19 cellular contexts compared by ENCODE assay signal in the genomic region with DNA sequence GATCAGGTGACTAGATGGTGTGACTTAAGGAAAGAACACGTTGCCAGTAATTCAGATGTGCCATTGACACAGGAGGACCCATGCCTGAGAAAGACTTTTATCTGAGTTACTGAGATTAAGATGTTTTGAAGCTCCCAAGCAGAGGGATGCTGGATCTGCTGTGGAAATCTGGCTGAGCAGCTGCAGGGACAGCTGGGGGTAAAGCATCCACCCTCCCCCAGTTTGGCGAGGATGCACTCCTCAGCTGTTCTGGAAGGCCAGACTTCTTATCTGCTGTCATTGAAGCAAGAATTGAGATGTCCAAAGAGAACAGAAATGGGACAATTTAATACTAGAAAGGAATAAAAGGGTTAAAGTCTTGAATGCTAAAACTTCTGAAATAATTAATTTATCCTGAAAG. TPM values are rescaled to one million over a fixed set of nuclear protein-coding genes. Genes with fewer than 3 reads are reported as not detected.
DNase-seq lines count a peak whose midpoint lies in the region; ATAC-seq and TF ChIP-seq lines count a peak whose summit lies in the region.
"Had no signal": no experiment of that assay in that cellular context is flagged by ENCODE, and none has a peak within 500 bp of the region (broad histone marks: within the 10 kb centered on the region; RNA-seq: fewer than 3 reads in every experiment).

No MANE protein-coding gene starts in this region.

- H3K4me3 Mint-ChIP-seq in glutamatergic neuron (ENCODE audit: unreplicated experiment), result no peak overlapping the region
- no peak overlapping the region for H3K4me3 Mint-ChIP-seq in activated CD8-positive, alpha-beta T cell treated with anti-CD3 and anti-CD28 coated beads, Interleukin-2, amount 10 ng/mL, durations not matched to agents 7 days and 5 days
- H3K4me3 Mint-ChIP-seq: CD14-positive monocyte; CD4-positive, alpha-beta memory T cell; HFFc6; IgD-negative memory B cell had no signal

- TF ChIP-seq CTCF in glutamatergic neuron (IDR thresholded peaks at IDR 0.05; ENCODE audit: partially characterized antibody, unreplicated experiment), result no peak

- peaks cover 12% of the 10 kb centered on the region for H3K4me1 Mint-ChIP-seq in glutamatergic neuron (ENCODE audit: low read depth, unreplicated experiment)
- H3K4me1 Mint-ChIP-seq in activated CD8-positive, alpha-beta T cell treated with anti-CD3 and anti-CD28 coated beads, Interleukin-2, amount 10 ng/mL, durations not matched to agents 7 days and 5 days (ENCODE audit: low read depth), result no peaks in the 10 kb centered on the region
- H3K4me1 Mint-ChIP-seq: CD14-positive monocyte, IgD-negative memory B cell had no signal

- DNase-seq in NCI-H82 (lab: John Stamatoyannopoulos, UW), result peak; percentile 37
- DNase-seq in NCI-H82 treated with DMSO at 0.1 percent for 48 hours (lab: John Stamatoyannopoulos, UW; ENCODE audit: unreplicated experiment), result no peak
- DNase-seq in glutamatergic neuron, result no peak
- peak; percentile 16 for DNase-seq in skeletal muscle cell (ENCODE audit: low read depth)
- no peak for DNase-seq in DMS53 treated with DMSO at 0.1 percent for 48 hours (lab: John Stamatoyannopoulos, UW; ENCODE audit: unreplicated experiment)
- no peak for DNase-seq in activated CD8-positive, alpha-beta T cell treated with anti-CD3 and anti-CD28 coated beads, Interleukin-2, amount 10 ng/mL, durations not matched to agents 7 days and 5 days
- DNase-seq: 8988T; CD4-positive, alpha-beta memory T cell; DMS79; GDM1; GOT3; H7; HFFc6 had no signal

- H3K27me3 Mint-ChIP-seq in glutamatergic neuron (ENCODE audit: unreplicated experiment), result peaks cover 3% of the 10 kb centered on the region
- H3K27me3 Mint-ChIP-seq in activated CD8-positive, alpha-beta T cell treated with anti-CD3 and anti-CD28 coated beads, Interleukin-2, amount 10 ng/mL, durations not matched to agents 7 days and 5 days (ENCODE audit: low read depth), result no peaks in the 10 kb centered on the region
- H3K27me3 Mint-ChIP-seq: CD4-positive, alpha-beta memory T cell; IgD-negative memory B cell had no signal

- H3K27ac Mint-ChIP-seq in glutamatergic neuron (ENCODE audit: unreplicated experiment), result peak overlapping the region; percentile 39
- no peak overlapping the region for H3K27ac Mint-ChIP-seq in activated CD8-positive, alpha-beta T cell treated with anti-CD3 and anti-CD28 coated beads, Interleukin-2, amount 10 ng/mL, durations not matched to agents 7 days and 5 days
- H3K27ac Mint-ChIP-seq: CD14-positive monocyte; CD4-positive, alpha-beta memory T cell; HFFc6; IgD-negative memory B cell had no signal

- no peak overlapping the region for H3K4me3 ChIP-seq in skeletal muscle cell (ENCODE audit: low read depth, low read length)
- H3K4me3 ChIP-seq: BLaER1 had no signal

- ATAC-seq in HG03378 (IDR thresholded peaks at IDR 0.05; ENCODE audit: unreplicated experiment), result no peak
- ATAC-seq in activated CD8-positive, alpha-beta T cell treated with anti-CD3 and anti-CD28 coated beads, Interleukin-2, amount 10 ng/mL, durations not matched to agents 7 days and 5 days, result no peak
- ATAC-seq: HCT116, HepG2 had no signal

- H3K36me3 Mint-ChIP-seq in glutamatergic neuron (ENCODE audit: unreplicated experiment), result no peaks in the 10 kb centered on the region
- peaks cover 28% of the 10 kb centered on the region for H3K36me3 Mint-ChIP-seq in activated CD8-positive, alpha-beta T cell treated with anti-CD3 and anti-CD28 coated beads, Interleukin-2, amount 10 ng/mL, durations not matched to agents 7 days and 5 days (ENCODE audit: low read depth)

- POLR2A ChIA-PET in activated CD8-positive, alpha-beta T cell treated with anti-CD3 and anti-CD28 coated beads, Interleukin-2, amount 10 ng/mL, durations not matched to agents 7 days and 5 days (lab: Charles Lee), result no interaction called here

- H3K9me3 Mint-ChIP-seq in glutamatergic neuron (ENCODE audit: unreplicated experiment), result no peaks in the 10 kb centered on the region
- H3K9me3 Mint-ChIP-seq in activated CD8-positive, alpha-beta T cell treated with anti-CD3 and anti-CD28 coated beads, Interleukin-2, amount 10 ng/mL, durations not matched to agents 7 days and 5 days (ENCODE audit: insufficient read depth), result no peaks in the 10 kb centered on the region
- H3K9me3 Mint-ChIP-seq: CD14-positive monocyte; CD4-positive, alpha-beta memory T cell; HFFc6; IgD-negative memory B cell had no signal

- CTCF ChIA-PET in activated CD8-positive, alpha-beta T cell treated with anti-CD3 and anti-CD28 coated beads, Interleukin-2, amount 10 ng/mL, durations not matched to agents 7 days and 5 days (lab: Charles Lee), result interaction anchor here (1.5 kb wide), 1 partner anchor 10 kb away, joined by 3 read pairs; no protein-coding TSS in a partner anchor

RNA-seq across cellular contexts. Expression of a gene that starts 25.7 kb away (rescaled TPM):
- 235 TPM for total RNA-seq in glutamatergic neuron (ENCODE audit: unreplicated experiment)
- 10 to 100 TPM; 48.3 to 49.5 TPM for total RNA-seq in activated CD8-positive, alpha-beta T cell treated with anti-CD3 and anti-CD28 coated beads, Interleukin-2, amount 10 ng/mL, durations not matched to agents 7 days and 5 days

RNA-seq across cellular contexts. Expression of a gene that starts 25.9 kb away (rescaled TPM):
- 17.6 TPM for total RNA-seq in glutamatergic neuron (ENCODE audit: unreplicated experiment)
- 10 to 100 TPM; 12.0 to 15.2 TPM for total RNA-seq in activated CD8-positive, alpha-beta T cell treated with anti-CD3 and anti-CD28 coated beads, Interleukin-2, amount 10 ng/mL, durations not matched to agents 7 days and 5 days

Comparison
In these comparisons a context has a peak if more than half of its experiments do, and no peak if none do; other contexts are left out.
1. DNase-seq: peak in NCI-H82 (single experiment) and skeletal muscle cell (single experiment); none in NCI-H82 treated with DMSO at 0.1 percent for 48 hours (single experiment), glutamatergic neuron (single experiment), DMS53 treated with DMSO at 0.1 percent for 48 hours (single experiment) and activated CD8-positive, alpha-beta T cell treated with anti-CD3 and anti-CD28 coated beads, Interleukin-2, amount 10 ng/mL, durations not matched to agents 7 days and 5 days (single experiment).